ENCODE assay signal across 17 cellular contexts in the genomic region with DNA sequence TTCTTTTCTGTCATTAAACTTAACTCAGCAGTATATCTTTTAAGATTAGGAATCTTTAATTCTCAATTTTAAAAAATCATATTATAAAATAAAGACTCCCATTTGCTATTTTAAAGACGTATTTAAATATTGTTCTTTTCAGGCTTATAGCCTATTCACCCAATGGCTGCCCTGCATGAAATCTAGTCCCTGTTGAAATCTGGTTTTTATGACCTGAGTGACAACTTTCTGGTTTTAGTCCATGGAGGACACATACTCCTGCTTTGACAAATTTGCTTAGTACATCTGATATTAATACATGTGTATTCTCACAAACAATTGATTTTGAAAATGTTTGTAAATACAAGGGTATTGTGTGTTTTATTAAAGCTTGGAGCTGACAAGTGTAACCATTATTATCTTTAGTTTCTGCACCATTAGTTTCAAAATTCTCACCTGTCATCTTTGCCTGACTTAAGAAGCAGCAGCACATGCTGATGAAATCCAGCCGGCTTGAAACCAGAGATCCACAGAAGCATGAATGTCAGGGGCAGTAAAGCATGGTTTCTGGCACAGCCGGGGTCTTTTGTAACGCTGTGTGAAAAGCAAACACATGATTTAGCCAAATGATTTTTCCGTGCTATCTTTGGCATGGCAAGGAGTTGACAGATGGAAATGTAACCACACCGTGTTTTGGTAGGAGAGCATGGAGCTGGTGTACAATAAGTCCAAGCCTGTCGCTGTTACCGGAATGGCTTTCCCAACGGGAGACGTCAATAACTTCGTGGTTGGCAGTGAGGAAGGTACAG.
A peak's percentile ranks its signal among the peaks of the same experiment; 100 is the strongest.
DNase-seq lines count a peak whose midpoint lies in the region; ATAC-seq and TF ChIP-seq lines count a peak whose summit lies in the region.
"Had no signal": no experiment of that assay in that cellular context is flagged by ENCODE, and none has a peak within 500 bp of the region (broad histone marks: within the 10 kb centered on the region; RNA-seq: fewer than 3 reads in every experiment).

No MANE protein-coding gene starts in this region.

- H3K23ac ChIP-seq in neuronal stem cell (ENCODE audit: low read depth, low read length, poor library complexity) = no peak overlapping the region

- no peak overlapping the region for H2BK12ac ChIP-seq in neuronal stem cell (ENCODE audit: low read length)

- H3K27ac ChIP-seq in neuronal stem cell (replicated peaks; ENCODE audit: low read length) = no peak overlapping the region
- H3K27ac ChIP-seq: A549, PC-9 had no signal

- no peak overlapping the region for H3K18ac ChIP-seq in neuronal stem cell (ENCODE audit: low read length)

- ATAC-seq in HG03108 (IDR thresholded peaks at IDR 0.05; ENCODE audit: unreplicated experiment) = no peak
- ATAC-seq: A549 had no signal

- no peaks in the 10 kb centered on the region for H3K36me3 ChIP-seq in neuronal stem cell (replicated peaks in 1 of 2; ENCODE audit: control insufficient read depth in 2 of 2, insufficient read depth in 2 of 2, low read length in 2 of 2)

- H3K4ac ChIP-seq in neuronal stem cell (ENCODE audit: low read length) = no peak overlapping the region

- peaks cover 0 to 3% of the 10 kb centered on the region in 2 donors for H3K4me1 ChIP-seq in neuronal stem cell (ENCODE audit: control insufficient read depth in 2 of 2, insufficient read depth in 1 of 2, low read depth in 1 of 2, low read length in 2 of 2)
- H3K4me1 ChIP-seq: A549 had no signal

- H2BK120ac ChIP-seq in neuronal stem cell (ENCODE audit: low read depth, low read length) = no peak overlapping the region

- H3K9ac ChIP-seq in neuronal stem cell (ENCODE audit: low read depth, low read length, poor library complexity) = no peak overlapping the region

- no CpG with 5 or more reads among the region's 11 CpGs for WGBS in neuronal stem cell (ENCODE audit: extremely low coverage in 2 of 2, insufficient read length in 2 of 2, insufficient replicate concordance in 1 of 2), 2 donors

- no peak overlapping the region for H3K14ac ChIP-seq in neuronal stem cell (ENCODE audit: low read length)

- no peaks in the 10 kb centered on the region for H3K9me3 ChIP-seq in neuronal stem cell (replicated peaks in 1 of 2; ENCODE audit: control insufficient read depth in 2 of 2, insufficient read depth in 1 of 2, low read depth in 1 of 2, low read length in 2 of 2)
- H3K9me3 ChIP-seq: A549 had no signal

- H3K4me3 ChIP-seq in neuronal stem cell (ENCODE audit: low read length in 2 of 2) = no peak overlapping the region
- H3K4me3 ChIP-seq: A549, PC-9 had no signal

- no peak overlapping the region for H2BK5ac ChIP-seq in neuronal stem cell (ENCODE audit: low read length)

- H2AFZ ChIP-seq in neuronal stem cell (ENCODE audit: low read length) = no peak overlapping the region
- H2AFZ ChIP-seq: PC-9 had no signal

- no peak overlapping the region for H2BK15ac ChIP-seq in neuronal stem cell (ENCODE audit: low read length)

- CTCF ChIA-PET in GM10248 (lab: Yijun Ruan, JAX) = interaction anchor here (0.7 kb wide), 1 partner anchor 12 kb away, joined by 3 read pairs; no protein-coding TSS in a partner anchor

- POLR2A ChIA-PET in GM10248 (lab: Yijun Ruan, JAX) = no interaction called here

- no peak for TF ChIP-seq CTCF in GM10248 (IDR thresholded peaks at IDR 0.05; ENCODE audit: control extremely low read depth, extremely low read depth, low read depth, missing control alignments)

- no peak overlapping the region for H4K91ac ChIP-seq in neuronal stem cell (ENCODE audit: low read depth, low read length, poor library complexity)

- H3K27me3 ChIP-seq in neuronal stem cell (ENCODE audit: control insufficient read depth in 3 of 3, insufficient read depth in 3 of 3, low read depth in 1 of 3, low read length in 3 of 3) = peaks cover 0 to 3% (median 0%) of the 10 kb centered on the region in 3 experiments

- DNase-seq in COLO668 (lab: John Stamatoyannopoulos, UW; ENCODE audit: unreplicated experiment) (peak; percentile 10), NCI-H1417 treated with DMSO at 0.1 percent for 48 hours (lab: John Stamatoyannopoulos, UW) (peak; percentile 84), NCI-H345 (lab: John Stamatoyannopoulos, UW) (peak; percentile 86), fibroblast of gingiva (ENCODE audit: low read depth) (peak; percentile 7), neuronal stem cell (ENCODE audit: low spot score) (no peak), GM10248 (ENCODE audit: extremely low spot score) (no peak)
- DNase-seq in activated CD4-positive, CD25-positive, alpha-beta regulatory T cell treated with anti-CD3 and anti-CD28 coated beads, Interleukin-2, amount 50 U/mL, for 72 hours = no peak
- DNase-seq: activated gamma-delta T cell; CD4-positive, alpha-beta T cell; GDM1; KBM-7; NCI-H1436 treated with DMSO at 0.1 percent for 48 hours; PC-9; stimulated activated CD4-positive, alpha-beta T cell treated with anti-CD3 and anti-CD28 coated beads, Interleukin-2, amount 100 ng/mL, for 24 hours; SW 1271 had no signal

- H3K4me2 ChIP-seq in neuronal stem cell (ENCODE audit: insufficient read depth, low read length, poor library complexity, severe bottlenecking) = no peak overlapping the region
- H3K4me2 ChIP-seq: A549, PC-9 had no signal

- H2AK5ac ChIP-seq in neuronal stem cell (ENCODE audit: low read depth, low read length) = no peak overlapping the region

- H3K79me1 ChIP-seq in neuronal stem cell (ENCODE audit: low read depth, low read length) = no peaks in the 10 kb centered on the region

- no peak overlapping the region for H4K8ac ChIP-seq in neuronal stem cell (ENCODE audit: low read depth, low read length)

Comparison
In these comparisons a context has a peak if more than half of its experiments do, and no peak if none do; other contexts are left out.
1. DNase-seq: peak in COLO668 (single experiment), NCI-H1417 treated with DMSO at 0.1 percent for 48 hours (single experiment), NCI-H345 (single experiment) and fibroblast of gingiva (single experiment); none in activated CD4-positive, CD25-positive, alpha-beta regulatory T cell treated with anti-CD3 and anti-CD28 coated beads, Interleukin-2, amount 50 U/mL, for 72 hours (single experiment), neuronal stem cell (single experiment) and GM10248 (single experiment).